Comparison of ENCODE assay signal across 11 cellular contexts in the genomic region with DNA sequence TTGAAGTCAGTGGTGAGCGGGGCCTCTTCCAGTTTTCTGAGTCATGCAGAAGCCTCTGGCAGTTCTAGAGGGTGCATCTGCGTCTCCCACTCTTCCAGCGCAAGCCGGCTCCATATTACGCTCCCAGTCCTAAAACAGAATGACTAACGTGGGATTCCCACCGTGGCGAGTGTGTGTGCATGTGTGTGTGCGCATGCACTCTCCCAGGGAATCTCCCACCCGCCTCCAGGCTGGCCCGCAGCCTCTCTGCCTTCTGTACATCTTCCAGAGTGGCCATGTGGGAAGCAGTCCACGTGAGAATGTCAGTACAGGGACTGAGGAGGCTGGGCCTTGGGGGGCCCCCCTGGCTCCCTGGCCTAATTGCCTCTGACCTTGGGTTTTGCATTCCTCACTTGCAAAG.
A peak's percentile ranks its signal among the peaks of the same experiment; 100 is the strongest.
DNase-seq lines count a peak whose midpoint lies in the region; ATAC-seq and TF ChIP-seq lines count a peak whose summit lies in the region.
"Had no signal": no experiment of that assay in that cellular context is flagged by ENCODE, and none has a peak within 500 bp of the region (broad histone marks: within the 10 kb centered on the region; RNA-seq: fewer than 3 reads in every experiment).

No MANE protein-coding gene starts in this region.

- no peaks in the 10 kb centered on the region for H3K79me2 ChIP-seq in osteoblast (ENCODE audit: insufficient read depth, low read length)

- ATAC-seq in Panc1 (no peak), HG02973 (IDR thresholded peaks at IDR 0.05; ENCODE audit: unreplicated experiment) (no peak), HG02798 (IDR thresholded peaks at IDR 0.05; ENCODE audit: poor library complexity, unreplicated experiment) (no peak)
- ATAC-seq: gastrocnemius medialis had no signal

- H3K9me3 ChIP-seq in Panc1 (ENCODE audit: control insufficient read depth, insufficient read depth, low read depth, low read length) (no peaks in the 10 kb centered on the region), osteoblast (ENCODE audit: low read depth, low read length) (no peaks in the 10 kb centered on the region)
- H3K9me3 ChIP-seq: gastrocnemius medialis, thyroid gland had no signal

- in situ Hi-C loops in Panc1 (cut with HindIII; ENCODE audit: low pct_unique_long_range_greater_than_20kb, low sequenced_read_pairs), result no loop called here

- DNase-seq in AG10803 (ENCODE audit: low read depth) (peak; percentile 89), Panc1 (ENCODE audit: low read depth, low spot score) (no peak), fibroblast of pulmonary artery (ENCODE audit: low read depth) (peak; percentile 86), osteoblast (ENCODE audit: insufficient read length, low spot score, missing footprints) (peak; percentile 86), NCI-H446 treated with DMSO at 0.1 percent for 48 hours (lab: John Stamatoyannopoulos, UW) (no peak), NCI-H2227 (lab: John Stamatoyannopoulos, UW; ENCODE audit: unreplicated experiment) (no peak)
- DNase-seq: gastrocnemius medialis, thyroid gland had no signal

- CTCF ChIA-PET in Panc1 (lab: Charles Lee), result interaction anchor here (1.0 kb wide), 1 partner anchor 10 kb away, joined by 5 read pairs; no protein-coding TSS in a partner anchor

- intact Hi-C loops in Panc1 (cut with micrococcal nuclease; ENCODE audit: unreplicated experiment), result no loop called here

- H3K36me3 ChIP-seq in Panc1 (ENCODE audit: control insufficient read depth, insufficient read depth, low read length) (no peaks in the 10 kb centered on the region), osteoblast (ENCODE audit: insufficient read depth, low read length) (no peaks in the 10 kb centered on the region)
- H3K36me3 ChIP-seq: gastrocnemius medialis, thyroid gland had no signal

- no peak overlapping the region for H3K4me3 ChIP-seq in AG10803 (ENCODE audit: low read length)
- no peak overlapping the region for H3K4me3 ChIP-seq in Panc1 (ENCODE audit: low read depth in 2 of 2, low read length in 2 of 2)
- H3K4me3 ChIP-seq in fibroblast of pulmonary artery (replicated peaks; ENCODE audit: low read depth, low read length), result no peak overlapping the region
- H3K4me3 ChIP-seq in osteoblast (ENCODE audit: insufficient read depth, low read length), result no peak overlapping the region
- H3K4me3 ChIP-seq: gastrocnemius medialis, thyroid gland had no signal

- no peaks in the 10 kb centered on the region for H4K20me1 ChIP-seq in osteoblast (ENCODE audit: insufficient read depth, low read length)

- H3K27ac ChIP-seq in Panc1 (ENCODE audit: low read length), result peak overlapping the region; percentile 76
- H3K27ac ChIP-seq in osteoblast (ENCODE audit: low read depth, low read length), result peak overlapping the region; percentile 34
- H3K27ac ChIP-seq: C4-2B, gastrocnemius medialis, thyroid gland had no signal

- BruUV-seq in Panc1 (replicated peaks; lab: Mats Ljungman, UMichigan), result no TSS peak

- no peak overlapping the region for H2AFZ ChIP-seq in osteoblast (ENCODE audit: low read length)

- TF ChIP-seq CTCF in AG10803 (conservative IDR thresholded peaks at IDR 0.05; ENCODE audit: low read length) (no peak), Panc1 (IDR thresholded peaks at IDR 0.05) (no peak), fibroblast of pulmonary artery (IDR thresholded peaks at IDR 0.05; ENCODE audit: low read length, missing control alignments) (no peak), osteoblast (IDR thresholded peaks at IDR 0.05; ENCODE audit: extremely low read depth, low read depth, low read length) (no peak)

- H3K4me2 ChIP-seq in osteoblast (ENCODE audit: insufficient read depth, low read length), result no peak overlapping the region

- POLR2A ChIA-PET in Panc1 (lab: Charles Lee), result interaction anchor here (1.2 kb wide), 1 partner anchor 11 kb away, joined by 3 read pairs; no protein-coding TSS in a partner anchor

- no peaks in the 10 kb centered on the region for H3K27me3 ChIP-seq in Panc1 (ENCODE audit: control insufficient read depth, insufficient read depth, low read length)
- peaks cover 11% of the 10 kb centered on the region for H3K27me3 ChIP-seq in osteoblast (ENCODE audit: insufficient read depth, low read length)
- H3K27me3 ChIP-seq: gastrocnemius medialis, thyroid gland had no signal

- H3K4me1 ChIP-seq in Panc1 (ENCODE audit: control insufficient read depth, insufficient read depth, low read length) (peaks cover 53% of the 10 kb centered on the region), osteoblast (ENCODE audit: insufficient read depth, low read length) (peaks cover 15% of the 10 kb centered on the region)
- H3K4me1 ChIP-seq: thyroid gland had no signal

Comparison
In these comparisons a context has a peak if more than half of its experiments do, and no peak if none do; other contexts are left out.
1. DNase-seq: peak in AG10803 (single experiment), fibroblast of pulmonary artery (single experiment) and osteoblast (single experiment); none in Panc1 (single experiment), NCI-H446 treated with DMSO at 0.1 percent for 48 hours (single experiment) and NCI-H2227 (single experiment).